1 cellular context compared by ENCODE assay signal in genomic region chr2:206642075-206643025, GRCh38.
TF ChIP-seq lines count a peak whose summit lies in the region.

Gene FAM237A (plus strand): TSS chr2:206642487. CDS start chr2:206644237, 1,750 bp downstream.

TF ChIP-seq in WTC11, 78 proteins besides CTCF, POLR2A, EP300 and RAD21 (continued from another document and continues in another):
- no peak for TF ChIP-seq E2F4 (CRISPR knock-in tag; IDR thresholded peaks at IDR 0.05; ENCODE audit: borderline replicate concordance, low read depth)
- TF ChIP-seq ATF2 (CRISPR knock-in tag; IDR thresholded peaks at IDR 0.05; ENCODE audit: borderline replicate concordance, low read depth): no peak
- no peak for TF ChIP-seq TCF7 (CRISPR knock-in tag; IDR thresholded peaks at IDR 0.05; ENCODE audit: low read depth)
- TF ChIP-seq ZNF219 (CRISPR knock-in tag; IDR thresholded peaks at IDR 0.05; ENCODE audit: borderline replicate concordance): no peak
- TF ChIP-seq IRF1 (CRISPR knock-in tag; IDR thresholded peaks at IDR 0.05): no peak
- no peak for TF ChIP-seq ZBTB21 (CRISPR knock-in tag; IDR thresholded peaks at IDR 0.05; ENCODE audit: borderline replicate concordance)
- no peak for TF ChIP-seq RORB (CRISPR knock-in tag; IDR thresholded peaks at IDR 0.05)
- TF ChIP-seq ESRRA (CRISPR knock-in tag; IDR thresholded peaks at IDR 0.05; ENCODE audit: borderline replicate concordance): 0 out of 2 replicates have a peak, but pooled peaks have one; percentile 38
- no peak; the same call in 1 of the 2 replicates for TF ChIP-seq FOXP1 (CRISPR knock-in tag; IDR thresholded peaks at IDR 0.05; ENCODE audit: borderline replicate concordance)
- TF ChIP-seq SOX15 (CRISPR knock-in tag; IDR thresholded peaks at IDR 0.05): no peak
- TF ChIP-seq RELA (CRISPR knock-in tag; IDR thresholded peaks at IDR 0.05; ENCODE audit: borderline replicate concordance): peak; percentile 88; the same call in 1 of the 2 replicates
- no peak for TF ChIP-seq PREB (CRISPR knock-in tag; IDR thresholded peaks at IDR 0.05; ENCODE audit: borderline replicate concordance)
- no peak; the same call in none of the 2 replicates for TF ChIP-seq ARID4B (CRISPR knock-in tag; IDR thresholded peaks at IDR 0.05; ENCODE audit: borderline replicate concordance)
- TF ChIP-seq ZNF423 (CRISPR knock-in tag; IDR thresholded peaks at IDR 0.05): no peak
- TF ChIP-seq IRF2 (CRISPR knock-in tag; IDR thresholded peaks at IDR 0.05; ENCODE audit: borderline replicate concordance, low read depth): no peak
- TF ChIP-seq NR2C2 (CRISPR knock-in tag; IDR thresholded peaks at IDR 0.05): no peak
- TF ChIP-seq FOXK1 (CRISPR knock-in tag; IDR thresholded peaks at IDR 0.05): no peak
- TF ChIP-seq JAZF1 (CRISPR knock-in tag; IDR thresholded peaks at IDR 0.05): no peak
- TF ChIP-seq SMAD3 (CRISPR knock-in tag; IDR thresholded peaks at IDR 0.05; ENCODE audit: borderline replicate concordance): no peak
- peak; percentile 22; the same call in 1 of the 2 replicates for TF ChIP-seq FOXP4 (CRISPR knock-in tag; IDR thresholded peaks at IDR 0.05)
- no peak for TF ChIP-seq ATF3 (CRISPR knock-in tag; conservative IDR thresholded peaks at IDR 0.05)
- no peak for TF ChIP-seq ZNF671 (CRISPR knock-in tag; IDR thresholded peaks at IDR 0.05)
- no peak for TF ChIP-seq EMX1 (CRISPR knock-in tag; IDR thresholded peaks at IDR 0.05)
- no peak for TF ChIP-seq E2F5 (CRISPR knock-in tag; IDR thresholded peaks at IDR 0.05)
- no peak for TF ChIP-seq ZNF138 (CRISPR knock-in tag; conservative IDR thresholded peaks at IDR 0.05)
- no peak for TF ChIP-seq AR (CRISPR knock-in tag; IDR thresholded peaks at IDR 0.05)
- TF ChIP-seq ZNF263 (CRISPR knock-in tag; IDR thresholded peaks at IDR 0.05; ENCODE audit: low read depth): no peak
- TF ChIP-seq ZNF121 (CRISPR knock-in tag; IDR thresholded peaks at IDR 0.05): no peak
- TF ChIP-seq NR3C1 (CRISPR knock-in tag; conservative IDR thresholded peaks at IDR 0.05; ENCODE audit: low read depth): 0 out of 2 replicates have a peak, but pooled peaks have one; percentile 49
- no peak for TF ChIP-seq STAT6 (CRISPR knock-in tag; conservative IDR thresholded peaks at IDR 0.05; ENCODE audit: low read depth)
- TF ChIP-seq SP1 (CRISPR knock-in tag; conservative IDR thresholded peaks at IDR 0.05): no peak
- no peak for TF ChIP-seq NFATC4 (CRISPR knock-in tag; IDR thresholded peaks at IDR 0.05)
- no peak for TF ChIP-seq ZNF425 (CRISPR knock-in tag; conservative IDR thresholded peaks at IDR 0.05)
- peak; percentile 44; the same call in 1 of the 2 replicates for TF ChIP-seq ETV6 (CRISPR knock-in tag; IDR thresholded peaks at IDR 0.05)
- TF ChIP-seq OVOL2 (CRISPR knock-in tag; IDR thresholded peaks at IDR 0.05; ENCODE audit: borderline replicate concordance): no peak
- TF ChIP-seq ZMAT4 (CRISPR knock-in tag; IDR thresholded peaks at IDR 0.05): no peak
- peak; percentile 16 for TF ChIP-seq CREM (CRISPR knock-in tag; IDR thresholded peaks at IDR 0.05)
